Comparison of ENCODE assay signal across 1 cellular context in the genomic region with DNA sequence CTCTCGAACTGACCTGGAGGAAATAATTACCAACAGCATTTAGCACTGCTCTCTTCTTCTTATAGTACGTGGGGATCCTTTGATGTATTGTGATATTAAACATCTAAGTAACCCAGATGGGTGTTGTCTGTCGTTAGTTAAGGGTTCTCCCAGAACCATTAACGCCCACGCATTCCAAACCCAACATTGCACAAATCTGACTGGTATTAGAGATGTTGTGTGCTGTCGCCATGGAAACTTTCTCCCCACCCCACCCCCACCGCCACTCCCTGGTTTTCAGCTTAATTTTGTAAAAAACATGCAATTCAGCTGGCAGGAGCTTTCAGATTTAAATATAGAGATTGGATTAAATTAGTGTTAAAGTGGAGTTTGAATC.
TF ChIP-seq lines count a peak whose summit lies in the region.

No MANE protein-coding gene starts in this region.

TF ChIP-seq in SK-N-SH, 30 proteins besides CTCF, POLR2A, EP300 and RAD21 (continued from another document):
- TF ChIP-seq FOXJ3 (CRISPR knock-in tag; IDR thresholded peaks at IDR 0.05) (no peak), TEAD4 (IDR thresholded peaks at IDR 0.05; ENCODE audit: borderline replicate concordance, insufficient read depth) (no peak)
